In the genomic region with DNA sequence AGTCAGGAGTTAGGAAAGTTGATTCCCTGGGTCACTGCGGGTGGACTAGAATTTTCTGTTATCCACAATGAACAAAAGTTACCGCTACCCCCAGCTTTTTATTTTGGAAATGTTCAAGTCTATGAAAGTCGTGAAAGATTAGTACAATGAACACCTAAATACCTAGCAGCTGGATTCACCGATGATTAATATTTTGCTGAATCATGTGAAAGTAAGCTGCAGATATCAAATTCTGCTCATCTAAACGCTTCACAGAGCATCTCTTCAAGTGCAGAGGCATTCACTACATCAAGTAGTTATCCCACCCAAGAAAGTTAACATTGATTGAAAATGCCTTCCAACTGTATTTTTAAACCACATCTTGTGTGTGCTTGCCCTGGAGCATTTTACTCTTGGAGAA, we compare ENCODE assay signal across 8 cellular contexts.
"Had no signal": no experiment of that assay in that cellular context is flagged by ENCODE, and none has a peak within 500 bp of the region (broad histone marks: within the 10 kb centered on the region; RNA-seq: fewer than 3 reads in every experiment).

No MANE protein-coding gene starts in this region.

- H3K9me3 Mint-ChIP-seq: GM23338 had no signal

- H3K4me3 ChIP-seq: GM23338 had no signal

- ATAC-seq: GM23338 had no signal

- H2AFZ ChIP-seq: GM23338 had no signal

- H3K4me2 ChIP-seq: GM23338, KMS-11 had no signal

- FAIRE-seq: H1, H54, HTR-8/SVneo had no signal

- H3K4me3 Mint-ChIP-seq: GM23338, H9 had no signal

- DNase-seq: H9, HCEC 1CT, KBM-7 had no signal

- H3K27ac ChIP-seq: KMS-11 had no signal

- H3K27ac Mint-ChIP-seq: GM23338, H9 had no signal

- H3K9ac ChIP-seq: KMS-11 had no signal
